ENCODE assay signal across 8 cellular contexts in the genomic region with DNA sequence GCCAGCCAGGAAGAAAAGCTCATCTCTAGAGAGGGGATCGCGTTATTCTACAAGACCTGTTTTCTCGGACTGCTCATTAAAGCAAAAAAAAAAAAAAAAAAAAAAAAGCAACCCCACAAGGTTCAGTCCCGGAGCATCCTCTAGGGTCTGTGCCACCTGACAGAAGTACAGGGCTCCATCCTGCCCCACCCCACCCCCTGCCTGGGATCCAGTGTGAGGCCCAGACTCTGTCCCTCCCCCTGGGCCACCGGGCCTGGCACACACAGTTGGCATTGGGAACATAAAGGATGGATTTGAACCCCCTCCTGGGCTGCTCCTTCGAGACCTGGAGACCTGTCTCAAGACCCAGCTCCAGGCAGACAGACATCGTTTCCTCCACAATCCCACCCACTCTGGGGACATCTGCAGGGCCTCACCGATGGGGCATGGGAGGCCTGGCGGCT. TPM values are rescaled to one million over a fixed set of nuclear protein-coding genes. Genes with fewer than 3 reads are reported as not detected.
DNase-seq lines count a peak whose midpoint lies in the region; FAIRE-seq and TF ChIP-seq lines count a peak whose summit lies in the region.

No MANE protein-coding gene starts in this region.

- no peaks in the 10 kb centered on the region for H3K9me3 ChIP-seq in ES-I3 (ENCODE audit: control insufficient read depth, insufficient read depth, low read length)
- no peaks in the 10 kb centered on the region for H3K9me3 ChIP-seq in breast epithelium
- H3K9me3 ChIP-seq in mesenchymal stem cell (ENCODE audit: control insufficient read depth, low read length) = no peaks in the 10 kb centered on the region
- H3K9me3 ChIP-seq in uterus = no peaks in the 10 kb centered on the region

- H3K4me1 ChIP-seq in ES-I3 (ENCODE audit: insufficient read depth, low read length) (peaks cover 22% of the 10 kb centered on the region), breast epithelium (no peaks in the 10 kb centered on the region), mesenchymal stem cell (ENCODE audit: control insufficient read depth, insufficient read depth, low read depth, low read length) (peaks cover 31% of the 10 kb centered on the region), uterus (no peaks in the 10 kb centered on the region)

- WGBS in mesenchymal stem cell = 38% methylated on average over 9 of the region's 9 CpGs

- no peak overlapping the region for H2BK5ac ChIP-seq in mesenchymal stem cell (ENCODE audit: low read depth, low read length, poor library complexity, severe bottlenecking)

- peaks cover 23% of the 10 kb centered on the region for H3K79me1 ChIP-seq in mesenchymal stem cell (replicated peaks; ENCODE audit: low read length, poor library complexity, severe bottlenecking)

- DNase-seq in LNCaP clone FGC (ENCODE audit: low read depth) (no peak), breast epithelium (ENCODE audit: low spot score in 2 of 2) (no peak), mesenchymal stem cell (no peak), uterus (no peak), GM12892 (ENCODE audit: insufficient read length) (no peak), HPDE6-E6E7 (ENCODE audit: extremely low spot score) (no peak), posterior cingulate gyrus (no peak)

- TF ChIP-seq CTCF in LNCaP clone FGC (IDR thresholded peaks at IDR 0.05; ENCODE audit: control insufficient read depth, extremely low read depth, insufficient read depth) = no peak
- TF ChIP-seq CTCF in breast epithelium (IDR thresholded peaks at IDR 0.05) = no peak
- no peak for TF ChIP-seq CTCF in uterus (IDR thresholded peaks at IDR 0.05)

- H4K91ac ChIP-seq in mesenchymal stem cell (ENCODE audit: low read length) = peak overlapping the region; percentile 12

- peak overlapping the region; percentile 78 for H2BK120ac ChIP-seq in mesenchymal stem cell (ENCODE audit: low read depth, low read length)

- H3K4ac ChIP-seq in mesenchymal stem cell (ENCODE audit: low read depth in 1 of 2, low read length in 2 of 2) = peak overlapping the region in 1 of 2 experiments; percentile 87

- no peak for TF ChIP-seq POLR2A in breast epithelium (IDR thresholded peaks at IDR 0.05)
- no peak for TF ChIP-seq POLR2A in uterus (IDR thresholded peaks at IDR 0.05)
- no peak for TF ChIP-seq POLR2A in GM12892 (IDR thresholded peaks at IDR 0.05; ENCODE audit: low read depth, low read length)

- peak overlapping the region in 1 of 2 experiments; percentile 76 for H3K14ac ChIP-seq in mesenchymal stem cell (ENCODE audit: low read length in 2 of 2)

- H4K8ac ChIP-seq in mesenchymal stem cell (ENCODE audit: low read length) = peak overlapping the region; percentile 88

- H3K9ac ChIP-seq in ES-I3 (ENCODE audit: low read depth, low read length) (peak overlapping the region; percentile 75), mesenchymal stem cell (ENCODE audit: low read length) (peak overlapping the region; percentile 90)

- peak overlapping the region; percentile 68 for H3K4me3 ChIP-seq in LNCaP clone FGC (ENCODE audit: low read depth, low read length)
- peak overlapping the region; percentile 83 to 98 (median 86) for H3K4me3 ChIP-seq in breast epithelium
- H3K4me3 ChIP-seq in mesenchymal stem cell (ENCODE audit: insufficient read depth in 1 of 2, low read depth in 1 of 2, low read length in 2 of 2) = peak overlapping the region; percentile 88
- peak overlapping the region; percentile 48 to 92 for H3K4me3 ChIP-seq in uterus

- peak overlapping the region; percentile 70 for H2BK15ac ChIP-seq in mesenchymal stem cell (ENCODE audit: low read depth, poor library complexity, severe bottlenecking)

- H2AFZ ChIP-seq in mesenchymal stem cell (ENCODE audit: low read depth, low read length) = no peak overlapping the region

- H3K27ac ChIP-seq in breast epithelium (peak overlapping the region; percentile 2 to 84), mesenchymal stem cell (ENCODE audit: low read length, poor library complexity, severe bottlenecking) (no peak overlapping the region), uterus (peak overlapping the region; percentile 19 to 79)

- intact Hi-C loops in breast epithelium (cut with DNase I; ENCODE audit: low total_unique reads) (no loop called here), uterus (cut with DNase I; ENCODE audit: low total_unique reads) (no loop called here), posterior cingulate gyrus (cut with DNase I) (no loop called here)

- H2BK12ac ChIP-seq in mesenchymal stem cell (ENCODE audit: low read length in 2 of 2) = peak overlapping the region in 1 of 2 experiments; percentile 79

- peak overlapping the region; percentile 24 for H3K4me2 ChIP-seq in mesenchymal stem cell (ENCODE audit: low read length, poor library complexity, severe bottlenecking)

- H3K27me3 ChIP-seq in breast epithelium (no peaks in the 10 kb centered on the region), mesenchymal stem cell (ENCODE audit: control insufficient read depth in 1 of 2, insufficient read depth in 1 of 2, low read length in 2 of 2) (no peaks in the 10 kb centered on the region), uterus (no peaks in the 10 kb centered on the region)

- no peak for FAIRE-seq in GM12892 (lab: Jason Lieb, UNC)

- peak overlapping the region in 1 of 2 experiments; percentile 81 for H3K23ac ChIP-seq in mesenchymal stem cell (ENCODE audit: low read length in 2 of 2)

- no peak overlapping the region for H2AK5ac ChIP-seq in mesenchymal stem cell (ENCODE audit: low read length, severe bottlenecking)

- H3K36me3 ChIP-seq in ES-I3 (ENCODE audit: insufficient read depth, low read length) (no peaks in the 10 kb centered on the region), breast epithelium (no peaks in the 10 kb centered on the region), mesenchymal stem cell (ENCODE audit: control insufficient read depth in 1 of 2, insufficient read depth in 2 of 2, low read depth in 1 of 2, low read length in 2 of 2) (peaks cover 12 to 23% of the 10 kb centered on the region in 2 experiments), uterus (no peaks in the 10 kb centered on the region)

- peak overlapping the region in 1 of 2 experiments; percentile 98 for H3K18ac ChIP-seq in mesenchymal stem cell (ENCODE audit: low read depth in 1 of 2, low read length in 2 of 2)

RNA-seq across cellular contexts. Expression of a gene that starts 0.7 kb away (rescaled TPM):
- total RNA-seq in breast epithelium (10 to 100 TPM in 2 of 3 donors, 1 to 10 TPM in 1; 8.3 to 24.9 (median 18.1) TPM), uterus (10 to 100 TPM; 15.6 to 48.9 (median 39.0) TPM)
- 65.2 TPM for polyA plus RNA-seq in mesenchymal stem cell (2013, experiment 1 of 2)
- 65.3 TPM for polyA plus RNA-seq in mesenchymal stem cell (2013, experiment 2 of 2)
- 11.9 TPM for polyA plus RNA-seq in GM12892 (2012; ENCODE audit: missing spikeins)

RNA-seq across cellular contexts. Expression of a gene that starts 30.6 kb away (rescaled TPM):
- total RNA-seq in breast epithelium (10 to 100 TPM; 15.1 to 28.5 (median 17.8) TPM), uterus (10 to 100 TPM in 3 of 4 donors, 1 to 10 TPM in 1; 8.7 to 31.3 (median 15.8) TPM)
- 9.1 TPM for polyA plus RNA-seq in mesenchymal stem cell (2013, experiment 1 of 2)
- polyA plus RNA-seq in mesenchymal stem cell (2013, experiment 2 of 2) = 8.9 TPM
- polyA plus RNA-seq in GM12892 (2012; ENCODE audit: missing spikeins) = 3.7 TPM

RNA-seq across cellular contexts. Expression of a gene that starts 30.7 kb away (rescaled TPM):
- 10 to 100 TPM in 2 of 3 donors, 1 to 10 TPM in 1; 7.4 to 20.6 (median 11.6) TPM for total RNA-seq in breast epithelium
- polyA plus RNA-seq in mesenchymal stem cell (2013, experiment 1 of 2) = 6.8 TPM
- 7.0 TPM for polyA plus RNA-seq in mesenchymal stem cell (2013, experiment 2 of 2)
- total RNA-seq in uterus = 10 to 100 TPM; 16.7 to 25.6 (median 22.4) TPM
- 7.2 TPM for polyA plus RNA-seq in GM12892 (2012; ENCODE audit: missing spikeins)

RNA-seq across cellular contexts. Expression of a gene that starts 37.9 kb away (rescaled TPM):
- total RNA-seq in breast epithelium (10 to 100 TPM; 17.3 to 30.5 (median 29.7) TPM), uterus (10 to 100 TPM; 16.1 to 36.6 (median 25.4) TPM)
- polyA plus RNA-seq in mesenchymal stem cell (2013, experiment 1 of 2) = 22.0 TPM
- polyA plus RNA-seq in mesenchymal stem cell (2013, experiment 2 of 2) = 20.5 TPM
- polyA plus RNA-seq in GM12892 (2012; ENCODE audit: missing spikeins) = 25.2 TPM

RNA-seq across cellular contexts. Expression of a gene that starts 44.7 kb away (rescaled TPM):
- total RNA-seq in breast epithelium (10 to 100 TPM; 14.3 to 24.2 (median 22.3) TPM), uterus (10 to 100 TPM in 3 of 4 donors, 1 to 10 TPM in 1; 8.2 to 38.8 (median 14.0) TPM)
- polyA plus RNA-seq in mesenchymal stem cell (2013, experiment 1 of 2) = 127 TPM
- polyA plus RNA-seq in mesenchymal stem cell (2013, experiment 2 of 2) = 125 TPM
- polyA plus RNA-seq in GM12892 (2012; ENCODE audit: missing spikeins) = 60.1 TPM
